14 cellular contexts compared by ENCODE assay signal in genomic region chr9:110555971-110556370, GRCh38. TPM values are rescaled to one million over a fixed set of nuclear protein-coding genes. Genes with fewer than 3 reads are reported as not detected.
DNase-seq lines count a peak whose midpoint lies in the region; ATAC-seq and TF ChIP-seq lines count a peak whose summit lies in the region.
"Had no signal": no experiment of that assay in that cellular context is flagged by ENCODE, and none has a peak within 500 bp of the region (broad histone marks: within the 10 kb centered on the region; RNA-seq: fewer than 3 reads in every experiment).

No MANE protein-coding gene starts in this region.

- H3K4me1 Mint-ChIP-seq in progenitor cell of endocrine pancreas (ENCODE audit: low read depth): peaks cover 15% of the 10 kb centered on the region
- no peaks in the 10 kb centered on the region for H3K4me1 Mint-ChIP-seq in natural killer cell
- no peaks in the 10 kb centered on the region for H3K4me1 Mint-ChIP-seq in glutamatergic neuron (ENCODE audit: low read depth, unreplicated experiment)
- H3K4me1 Mint-ChIP-seq: CD4-positive, alpha-beta memory T cell; immature natural killer cell had no signal

- intact Hi-C loops in natural killer cell (cut with micrococcal nuclease): no loop called here

- DNase-seq in AG10803 (ENCODE audit: low read depth) (peak; percentile 97), amniotic stem cell (lab: John Stamatoyannopoulos, UW) (peak; percentile 32), glomerular visceral epithelial cell (ENCODE audit: extremely low spot score) (peak; percentile 1), progenitor cell of endocrine pancreas (ENCODE audit: low spot score, unreplicated experiment) (no peak), LoVo (ENCODE audit: low spot score) (no peak), natural killer cell (no peak), glutamatergic neuron (no peak)
- DNase-seq: CD4-positive, alpha-beta memory T cell; cerebellar nuclear complex; immature natural killer cell; stimulated activated CD4-positive, alpha-beta T cell treated with anti-CD3 and anti-CD28 coated beads, Interleukin-12 subunit alpha, Interleukin-12 subunit beta, amount 100 ng/mL, for 4 hours; stimulated activated naive CD4-positive, alpha-beta T cell had no signal

- H3K9me3 Mint-ChIP-seq in progenitor cell of endocrine pancreas (ENCODE audit: low read depth) (no peaks in the 10 kb centered on the region), natural killer cell (peaks cover 0 to 2% of the 10 kb centered on the region in 2 donors), glutamatergic neuron (ENCODE audit: unreplicated experiment) (no peaks in the 10 kb centered on the region)

- H3K27me3 Mint-ChIP-seq in progenitor cell of endocrine pancreas (peaks cover 17% of the 10 kb centered on the region), natural killer cell (ENCODE audit: low read depth in 2 of 2) (no peaks in the 10 kb centered on the region), glutamatergic neuron (ENCODE audit: unreplicated experiment) (no peaks in the 10 kb centered on the region)
- H3K27me3 Mint-ChIP-seq: CD4-positive, alpha-beta memory T cell had no signal

- ATAC-seq in HG02981 (IDR thresholded peaks at IDR 0.05; ENCODE audit: unreplicated experiment): no peak
- no peak for ATAC-seq in natural killer cell

- H3K27ac Mint-ChIP-seq in progenitor cell of endocrine pancreas: peak overlapping the region; percentile 47
- no peak overlapping the region for H3K27ac Mint-ChIP-seq in natural killer cell
- no peak overlapping the region for H3K27ac Mint-ChIP-seq in glutamatergic neuron (ENCODE audit: unreplicated experiment)
- H3K27ac Mint-ChIP-seq: CD4-positive, alpha-beta memory T cell; immature natural killer cell had no signal

- no peak overlapping the region for H3K4me3 ChIP-seq in AG10803 (ENCODE audit: low read length)
- H3K4me3 ChIP-seq: HAP-1 had no signal

- H3K4me3 Mint-ChIP-seq in progenitor cell of endocrine pancreas (ENCODE audit: low read depth) (no peak overlapping the region), natural killer cell (no peak overlapping the region), glutamatergic neuron (ENCODE audit: unreplicated experiment) (no peak overlapping the region)
- H3K4me3 Mint-ChIP-seq: CD4-positive, alpha-beta memory T cell; immature natural killer cell had no signal

- H3K36me3 Mint-ChIP-seq in progenitor cell of endocrine pancreas (ENCODE audit: insufficient read depth) (no peaks in the 10 kb centered on the region), natural killer cell (no peaks in the 10 kb centered on the region), glutamatergic neuron (ENCODE audit: unreplicated experiment) (no peaks in the 10 kb centered on the region)
- H3K36me3 Mint-ChIP-seq: CD4-positive, alpha-beta memory T cell; immature natural killer cell had no signal

- TF ChIP-seq CTCF in AG10803 (conservative IDR thresholded peaks at IDR 0.05; ENCODE audit: low read length) (no peak), progenitor cell of endocrine pancreas (IDR thresholded peaks at IDR 0.05; ENCODE audit: unreplicated experiment) (no peak), natural killer cell (IDR thresholded peaks at IDR 0.05) (no peak), glutamatergic neuron (IDR thresholded peaks at IDR 0.05; ENCODE audit: partially characterized antibody, unreplicated experiment) (no peak)

RNA-seq across cellular contexts. Expression of gene SVEP1, which starts 23.6 kb away (rescaled TPM):
- total RNA-seq in progenitor cell of endocrine pancreas (0.26 and 0.42 TPM in 2 replicates), natural killer cell (not detected), glutamatergic neuron (ENCODE audit: unreplicated experiment) (0.10 TPM)
- total RNA-seq: CD4-positive, alpha-beta memory T cell had no signal

Comparison
In these comparisons a context has a peak if more than half of its experiments do, and no peak if none do; other contexts are left out.
1. DNase-seq: peak in AG10803 (single experiment), amniotic stem cell (single experiment) and glomerular visceral epithelial cell (single experiment); none in progenitor cell of endocrine pancreas (single experiment), LoVo (single experiment), natural killer cell (single experiment) and glutamatergic neuron (single experiment).